ENCODE assay signal across 8 cellular contexts in the genomic region with DNA sequence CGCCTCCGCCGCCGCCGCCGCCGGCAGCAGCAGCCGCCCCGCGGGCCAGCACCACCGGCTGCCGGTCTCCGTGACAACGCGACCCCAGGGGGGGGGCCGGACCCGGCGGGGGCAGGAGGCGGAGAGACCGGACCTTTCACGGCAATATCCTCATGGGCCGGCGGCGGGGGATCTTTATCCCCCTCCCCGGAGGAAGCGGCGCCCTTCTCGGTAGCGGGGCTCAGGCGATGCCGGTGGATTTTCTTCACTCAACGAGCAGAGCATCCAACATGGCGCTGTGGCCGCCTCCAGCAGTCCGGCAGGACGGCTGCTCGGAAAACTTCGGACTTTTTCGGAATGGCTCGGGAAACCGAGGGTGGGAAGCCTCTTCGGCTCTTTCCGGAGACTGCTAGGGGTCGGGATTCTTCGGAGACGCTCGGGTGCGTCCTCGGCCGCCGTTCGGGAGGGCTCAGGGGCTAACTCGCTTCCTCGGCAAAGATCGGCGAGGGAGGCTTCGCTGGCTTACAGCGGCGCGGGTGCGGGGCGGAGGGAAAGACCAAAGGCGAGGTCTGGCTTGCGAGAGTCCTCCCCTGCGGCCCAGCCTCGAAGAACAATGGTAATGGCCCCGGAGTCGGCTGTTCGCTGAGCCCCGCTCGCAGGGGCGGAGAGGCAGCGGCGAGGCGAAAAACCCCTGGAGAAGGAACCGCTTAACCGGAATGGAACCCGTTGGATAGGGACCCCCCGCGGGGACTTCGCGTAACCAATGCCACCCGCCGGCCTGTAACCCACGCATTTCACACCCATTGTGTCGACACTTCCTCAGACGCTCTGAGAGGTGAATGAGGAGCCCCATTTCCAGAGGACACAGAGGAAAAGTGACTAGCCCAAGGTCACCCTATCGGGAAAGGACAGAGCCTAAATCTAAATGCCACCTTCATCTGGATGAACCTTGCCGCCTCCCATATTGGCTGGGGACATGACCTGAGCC. TPM values are rescaled to one million over a fixed set of nuclear protein-coding genes. Genes with fewer than 3 reads are reported as not detected.
DNase-seq lines count a peak whose midpoint lies in the region; ATAC-seq and TF ChIP-seq lines count a peak whose summit lies in the region.

A gene with protein sequence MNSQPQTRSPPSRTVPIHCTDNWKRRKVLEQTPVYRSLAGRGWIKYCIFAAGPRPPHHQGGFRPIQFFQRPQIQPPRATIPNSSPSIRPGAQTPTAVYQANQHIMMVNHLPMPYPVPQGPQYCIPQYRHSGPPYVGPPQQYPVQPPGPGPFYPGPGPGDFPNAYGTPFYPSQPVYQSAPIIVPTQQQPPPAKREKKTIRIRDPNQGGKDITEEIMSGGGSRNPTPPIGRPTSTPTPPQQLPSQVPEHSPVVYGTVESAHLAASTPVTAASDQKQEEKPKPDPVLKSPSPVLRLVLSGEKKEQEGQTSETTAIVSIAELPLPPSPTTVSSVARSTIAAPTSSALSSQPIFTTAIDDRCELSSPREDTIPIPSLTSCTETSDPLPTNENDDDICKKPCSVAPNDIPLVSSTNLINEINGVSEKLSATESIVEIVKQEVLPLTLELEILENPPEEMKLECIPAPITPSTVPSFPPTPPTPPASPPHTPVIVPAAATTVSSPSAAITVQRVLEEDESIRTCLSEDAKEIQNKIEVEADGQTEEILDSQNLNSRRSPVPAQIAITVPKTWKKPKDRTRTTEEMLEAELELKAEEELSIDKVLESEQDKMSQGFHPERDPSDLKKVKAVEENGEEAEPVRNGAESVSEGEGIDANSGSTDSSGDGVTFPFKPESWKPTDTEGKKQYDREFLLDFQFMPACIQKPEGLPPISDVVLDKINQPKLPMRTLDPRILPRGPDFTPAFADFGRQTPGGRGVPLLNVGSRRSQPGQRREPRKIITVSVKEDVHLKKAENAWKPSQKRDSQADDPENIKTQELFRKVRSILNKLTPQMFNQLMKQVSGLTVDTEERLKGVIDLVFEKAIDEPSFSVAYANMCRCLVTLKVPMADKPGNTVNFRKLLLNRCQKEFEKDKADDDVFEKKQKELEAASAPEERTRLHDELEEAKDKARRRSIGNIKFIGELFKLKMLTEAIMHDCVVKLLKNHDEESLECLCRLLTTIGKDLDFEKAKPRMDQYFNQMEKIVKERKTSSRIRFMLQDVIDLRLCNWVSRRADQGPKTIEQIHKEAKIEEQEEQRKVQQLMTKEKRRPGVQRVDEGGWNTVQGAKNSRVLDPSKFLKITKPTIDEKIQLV (N-terminal part only) (minus strand): TSS at position 309 of the 967 bp plus-strand sequence. CDS start 174,155 bp downstream, outside the sequence.

- TF ChIP-seq CTCF in GM12864 (IDR thresholded peaks at IDR 0.05; ENCODE audit: low read depth, low read length, missing control alignments) (no peak), osteocyte (IDR thresholded peaks at IDR 0.05) (no peak)

- no peaks in the 10 kb centered on the region for H3K27me3 Mint-ChIP-seq in osteocyte (ENCODE audit: unreplicated experiment)

- peaks cover 13% of the 10 kb centered on the region for H3K4me1 ChIP-seq in thymus (ENCODE audit: control insufficient read depth, insufficient read depth, low read length)

- no peaks in the 10 kb centered on the region for H3K27me3 ChIP-seq in thymus (ENCODE audit: control insufficient read depth, insufficient read depth)

- DNase-seq in GM12864 (ENCODE audit: low read depth) (peak; percentile 88), NCI-H1417 (lab: John Stamatoyannopoulos, UW) (peak; percentile 98 to 99 (median 99)), SW 1271 (lab: John Stamatoyannopoulos, UW) (peak; percentile 84 to 92), head of caudate nucleus (peak; percentile 95 to 100 (median 99)), osteocyte (ENCODE audit: extremely low spot score, unreplicated experiment) (peak; percentile 100)
- peak; percentile 99 for DNase-seq in activated naive CD8-positive, alpha-beta T cell treated with anti-CD3 and anti-CD28 coated beads, Interleukin-2, amount 50 U/mL, for 16 hours (ENCODE audit: low read depth, low spot score)

- H3K4me3 ChIP-seq in GM12864 (ENCODE audit: low read depth, low read length) = peak within 1 kb of the TSS; percentile 98
- peak within 1 kb of the TSS; percentile 88 for H3K4me3 ChIP-seq in thymus (ENCODE audit: low read length)

- 4% methylated on average over 88 of the region's 89 CpGs for WGBS in thymus

- peaks cover 23% of the 10 kb centered on the region for H3K4me1 Mint-ChIP-seq in osteocyte (ENCODE audit: unreplicated experiment)

- no peaks in the 10 kb centered on the region for H3K36me3 ChIP-seq in thymus (ENCODE audit: control insufficient read depth, insufficient read depth)

- H3K27ac ChIP-seq in thymus (ENCODE audit: low read depth) = peak within 1 kb of the TSS; percentile 89

- peak; percentile 82 for ATAC-seq in HG02759 (IDR thresholded peaks at IDR 0.05; ENCODE audit: unreplicated experiment)

- H3K27ac Mint-ChIP-seq in osteocyte (ENCODE audit: unreplicated experiment) = peak within 1 kb of the TSS; percentile 91

- intact Hi-C loops in head of caudate nucleus (cut with DNase I) = loop anchor here (10.0 kb wide), 1 partner anchor 392 kb away; the partner anchor contains the start of gene HP1BP3

- H3K9me3 Mint-ChIP-seq in osteocyte (ENCODE audit: unreplicated experiment) = no peaks in the 10 kb centered on the region

- peaks cover 1% of the 10 kb centered on the region for H3K36me3 Mint-ChIP-seq in osteocyte (ENCODE audit: unreplicated experiment)

- H3K4me3 Mint-ChIP-seq in osteocyte (ENCODE audit: unreplicated experiment) = peak within 1 kb of the TSS; percentile 81

- no peaks in the 10 kb centered on the region for H3K9me3 ChIP-seq in thymus (ENCODE audit: control insufficient read depth)

RNA-seq across cellular contexts. Expression of the gene that starts here (rescaled TPM):
- total RNA-seq in osteocyte = 81.9 and 83.9 TPM in 2 replicates
- polyA plus RNA-seq in thymus = 22.1 TPM

Comparison
In these comparisons a context has a peak if more than half of its experiments do, and no peak if none do; other contexts are left out.
1. Peak in every context shown above with its lines: DNase-seq, ATAC-seq, H3K4me3 ChIP-seq and H3K27ac ChIP-seq.